ENCODE assay signal across 9 cellular contexts in the genomic region with DNA sequence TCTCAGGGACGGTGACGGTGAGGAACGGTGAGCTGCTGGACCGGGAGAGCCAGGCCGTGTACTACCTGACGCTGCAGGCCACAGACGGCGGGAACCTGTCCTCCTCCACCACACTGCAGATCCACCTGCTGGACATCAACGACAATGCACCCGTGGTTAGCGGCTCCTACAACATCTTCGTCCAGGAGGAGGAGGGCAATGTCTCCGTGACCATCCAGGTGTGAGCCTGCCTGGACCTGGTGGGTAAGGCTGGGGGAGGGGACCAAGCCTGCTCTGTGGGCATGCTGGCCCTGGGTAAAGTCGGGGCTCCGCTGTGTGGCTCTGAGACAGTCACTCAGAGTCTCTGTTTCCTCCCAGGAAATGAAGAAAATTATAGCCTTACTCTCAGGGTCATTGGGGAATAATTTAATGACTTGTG. TPM values are rescaled to one million over a fixed set of nuclear protein-coding genes. Genes with fewer than 3 reads are reported as not detected.
DNase-seq lines count a peak whose midpoint lies in the region; ATAC-seq and TF ChIP-seq lines count a peak whose summit lies in the region.
"Had no signal": no experiment of that assay in that cellular context is flagged by ENCODE, and none has a peak within 500 bp of the region (broad histone marks: within the 10 kb centered on the region; RNA-seq: fewer than 3 reads in every experiment).

No MANE protein-coding gene starts in this region.

- no peak overlapping the region for H3K27ac ChIP-seq in liver (ENCODE audit: low read depth in 1 of 2, low read length in 2 of 2)

- peaks cover 0 to 11% (median 1%) of the 10 kb centered on the region in 4 donors for H3K36me3 ChIP-seq in liver (ENCODE audit: control insufficient read depth in 4 of 4, insufficient read depth in 3 of 4, low read depth in 1 of 4, low read length in 3 of 4)
- H3K36me3 ChIP-seq: HAP-1 had no signal

- TF ChIP-seq RAD21 in liver (IDR thresholded peaks at IDR 0.05): peak; percentile 58 to 69

- POLR2A ChIA-PET in AG04449 (lab: Yijun Ruan, JAX): no interaction called here

- DNase-seq in AG04449 (ENCODE audit: low read depth, low spot score): no peak
- peak; percentile 35 for DNase-seq in SHP77 treated with DMSO at 0.1 percent for 48 hours (lab: John Stamatoyannopoulos, UW)
- DNase-seq in T47D (ENCODE audit: low read depth in 1 of 2, low spot score in 1 of 2): peak; percentile 91 to 95
- DNase-seq in DMS114 treated with DMSO at 0.1 percent for 48 hours (lab: John Stamatoyannopoulos, UW; ENCODE audit: unreplicated experiment): no peak

- H3K27me3 ChIP-seq in liver (ENCODE audit: control insufficient read depth in 4 of 4, insufficient read depth in 4 of 4, low read length in 3 of 4): no peaks in the 10 kb centered on the region

- CTCF ChIA-PET in AG04449 (lab: Yijun Ruan, JAX): interaction anchor here (1.0 to 2.9 kb wide), 15 partner anchors 8 to 162 kb away, joined by 3 to 12 read pairs (median 5); a partner anchor contains a TSS

- H3K4me1 ChIP-seq in liver (ENCODE audit: control insufficient read depth in 4 of 4, insufficient read depth in 4 of 4, low read length in 3 of 4): no peaks in the 10 kb centered on the region
- H3K4me1 ChIP-seq: HAP-1 had no signal

- in situ Hi-C loops in T47D (cut with HindIII; ENCODE audit: low pct_unique_long_range_greater_than_20kb, low sequenced_read_pairs): no loop called here

- H3K9ac ChIP-seq in liver (ENCODE audit: low read depth in 1 of 2, low read length in 2 of 2): no peak overlapping the region

- ATAC-seq in GM19372 (IDR thresholded peaks at IDR 0.05; ENCODE audit: low read depth, unreplicated experiment) (peak; percentile 65), GM21526 (IDR thresholded peaks at IDR 0.05; ENCODE audit: low FRiP score, unreplicated experiment) (no peak), GM19328 (IDR thresholded peaks at IDR 0.05; ENCODE audit: unreplicated experiment) (no peak)

- 54% methylated on average over 15 of the region's 15 CpGs for WGBS in liver

- TF ChIP-seq CTCF in AG04449 (IDR thresholded peaks at IDR 0.05; ENCODE audit: insufficient read depth, low read length, missing control alignments): peak; percentile 60
- TF ChIP-seq CTCF in liver (IDR thresholded peaks at IDR 0.05; ENCODE audit: low read depth, low read length, missing input control): peak; percentile 42

- no peak overlapping the region for H3K4me3 ChIP-seq in AG04449 (ENCODE audit: low read depth, low read length)
- no peak overlapping the region for H3K4me3 ChIP-seq in liver (ENCODE audit: low read depth in 1 of 3, low read length in 3 of 3)
- H3K4me3 ChIP-seq: HAP-1 had no signal

- no peaks in the 10 kb centered on the region for H3K9me3 ChIP-seq in liver (ENCODE audit: control insufficient read depth in 4 of 4, low read length in 3 of 4)
- H3K9me3 ChIP-seq: HAP-1 had no signal

TF ChIP-seq in liver, 16 proteins besides CTCF, POLR2A, EP300 and RAD21:
- TF ChIP-seq SP1 (IDR thresholded peaks at IDR 0.05) (no peak), GABPA (IDR thresholded peaks at IDR 0.05 in 1 of 2, conservative IDR thresholded peaks at IDR 0.05 in 1 of 2) (no peak), TAF1 (conservative IDR thresholded peaks at IDR 0.05) (no peak), HNF4A (conservative IDR thresholded peaks at IDR 0.05) (no peak), RXRA (IDR thresholded peaks at IDR 0.05) (no peak), FOXA2 (IDR thresholded peaks at IDR 0.05) (no peak), FOXA1 (IDR thresholded peaks at IDR 0.05) (no peak), YY1 (IDR thresholded peaks at IDR 0.05) (no peak), EGR1 (IDR thresholded peaks at IDR 0.05; ENCODE audit: low read depth in 2 of 2) (no peak), NR2F2 (IDR thresholded peaks at IDR 0.05) (no peak), HNF4G (IDR thresholded peaks at IDR 0.05) (no peak), JUND (IDR thresholded peaks at IDR 0.05) (no peak)
- TF ChIP-seq, protein P1, sequence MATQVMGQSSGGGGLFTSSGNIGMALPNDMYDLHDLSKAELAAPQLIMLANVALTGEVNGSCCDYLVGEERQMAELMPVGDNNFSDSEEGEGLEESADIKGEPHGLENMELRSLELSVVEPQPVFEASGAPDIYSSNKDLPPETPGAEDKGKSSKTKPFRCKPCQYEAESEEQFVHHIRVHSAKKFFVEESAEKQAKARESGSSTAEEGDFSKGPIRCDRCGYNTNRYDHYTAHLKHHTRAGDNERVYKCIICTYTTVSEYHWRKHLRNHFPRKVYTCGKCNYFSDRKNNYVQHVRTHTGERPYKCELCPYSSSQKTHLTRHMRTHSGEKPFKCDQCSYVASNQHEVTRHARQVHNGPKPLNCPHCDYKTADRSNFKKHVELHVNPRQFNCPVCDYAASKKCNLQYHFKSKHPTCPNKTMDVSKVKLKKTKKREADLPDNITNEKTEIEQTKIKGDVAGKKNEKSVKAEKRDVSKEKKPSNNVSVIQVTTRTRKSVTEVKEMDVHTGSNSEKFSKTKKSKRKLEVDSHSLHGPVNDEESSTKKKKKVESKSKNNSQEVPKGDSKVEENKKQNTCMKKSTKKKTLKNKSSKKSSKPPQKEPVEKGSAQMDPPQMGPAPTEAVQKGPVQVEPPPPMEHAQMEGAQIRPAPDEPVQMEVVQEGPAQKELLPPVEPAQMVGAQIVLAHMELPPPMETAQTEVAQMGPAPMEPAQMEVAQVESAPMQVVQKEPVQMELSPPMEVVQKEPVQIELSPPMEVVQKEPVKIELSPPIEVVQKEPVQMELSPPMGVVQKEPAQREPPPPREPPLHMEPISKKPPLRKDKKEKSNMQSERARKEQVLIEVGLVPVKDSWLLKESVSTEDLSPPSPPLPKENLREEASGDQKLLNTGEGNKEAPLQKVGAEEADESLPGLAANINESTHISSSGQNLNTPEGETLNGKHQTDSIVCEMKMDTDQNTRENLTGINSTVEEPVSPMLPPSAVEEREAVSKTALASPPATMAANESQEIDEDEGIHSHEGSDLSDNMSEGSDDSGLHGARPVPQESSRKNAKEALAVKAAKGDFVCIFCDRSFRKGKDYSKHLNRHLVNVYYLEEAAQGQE (IDR thresholded peaks at IDR 0.05): no peak
- TF ChIP-seq, protein P2, sequence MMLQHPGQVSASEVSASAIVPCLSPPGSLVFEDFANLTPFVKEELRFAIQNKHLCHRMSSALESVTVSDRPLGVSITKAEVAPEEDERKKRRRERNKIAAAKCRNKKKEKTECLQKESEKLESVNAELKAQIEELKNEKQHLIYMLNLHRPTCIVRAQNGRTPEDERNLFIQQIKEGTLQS (IDR thresholded peaks at IDR 0.05): no peak
- TF ChIP-seq, protein P3, sequence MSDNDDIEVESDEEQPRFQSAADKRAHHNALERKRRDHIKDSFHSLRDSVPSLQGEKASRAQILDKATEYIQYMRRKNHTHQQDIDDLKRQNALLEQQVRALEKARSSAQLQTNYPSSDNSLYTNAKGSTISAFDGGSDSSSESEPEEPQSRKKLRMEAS (IDR thresholded peaks at IDR 0.05): no peak
- TF ChIP-seq, protein P4, sequence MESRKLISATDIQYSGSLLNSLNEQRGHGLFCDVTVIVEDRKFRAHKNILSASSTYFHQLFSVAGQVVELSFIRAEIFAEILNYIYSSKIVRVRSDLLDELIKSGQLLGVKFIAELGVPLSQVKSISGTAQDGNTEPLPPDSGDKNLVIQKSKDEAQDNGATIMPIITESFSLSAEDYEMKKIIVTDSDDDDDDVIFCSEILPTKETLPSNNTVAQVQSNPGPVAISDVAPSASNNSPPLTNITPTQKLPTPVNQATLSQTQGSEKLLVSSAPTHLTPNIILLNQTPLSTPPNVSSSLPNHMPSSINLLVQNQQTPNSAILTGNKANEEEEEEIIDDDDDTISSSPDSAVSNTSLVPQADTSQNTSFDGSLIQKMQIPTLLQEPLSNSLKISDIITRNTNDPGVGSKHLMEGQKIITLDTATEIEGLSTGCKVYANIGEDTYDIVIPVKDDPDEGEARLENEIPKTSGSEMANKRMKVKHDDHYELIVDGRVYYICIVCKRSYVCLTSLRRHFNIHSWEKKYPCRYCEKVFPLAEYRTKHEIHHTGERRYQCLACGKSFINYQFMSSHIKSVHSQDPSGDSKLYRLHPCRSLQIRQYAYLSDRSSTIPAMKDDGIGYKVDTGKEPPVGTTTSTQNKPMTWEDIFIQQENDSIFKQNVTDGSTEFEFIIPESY (IDR thresholded peaks at IDR 0.05): no peak

RNA-seq across cellular contexts. Expression of a gene that starts 29.3 kb away (rescaled TPM):
- total RNA-seq in liver: 10 to 100 TPM; 11.4 to 21.8 TPM
- polyA plus RNA-seq in liver: 10 to 100 TPM in 1 of 2 donors, 1 to 10 TPM in 1; 8.8 to 23.8 TPM

RNA-seq across cellular contexts. Expression of a gene that starts 31.6 kb away (rescaled TPM):
- under 1 TPM; 0.23 to 0.50 TPM for total RNA-seq in liver
- under 1 TPM in 1 of 2 donors, not detected in 1; 0.30 TPM for polyA plus RNA-seq in liver

RNA-seq across cellular contexts. Expression of a gene that starts 41.2 kb away (rescaled TPM):
- total RNA-seq in liver: 1 to 10 TPM; 3.9 to 5.5 TPM
- polyA plus RNA-seq in liver: 1 to 10 TPM; 3.2 to 6.4 TPM

RNA-seq across cellular contexts. Expression of a gene that starts 51.9 kb away (rescaled TPM):
- total RNA-seq in liver: not detected
- not detected for polyA plus RNA-seq in liver

RNA-seq across cellular contexts. Expression of a gene that starts 52.1 kb away (rescaled TPM):
- total RNA-seq in liver: not detected
- not detected for polyA plus RNA-seq in liver

Comparison
In these comparisons a context has a peak if more than half of its experiments do, and no peak if none do; other contexts are left out.
1. DNase-seq: peak in SHP77 treated with DMSO at 0.1 percent for 48 hours (single experiment) and T47D (2 of 2); none in AG04449 (single experiment) and DMS114 treated with DMSO at 0.1 percent for 48 hours (single experiment).